ENCODE assay signal across 8 cellular contexts in genomic region chr14:34060747-34061050, GRCh38.
DNase-seq lines count a peak whose midpoint lies in the region; ATAC-seq and TF ChIP-seq lines count a peak whose summit lies in the region.

No MANE protein-coding gene starts in this region.

- H3K9me3 ChIP-seq in HUES6 (ENCODE audit: control insufficient read depth, insufficient read depth, low read depth, low read length) = no peaks in the 10 kb centered on the region

- H3K27me3 Mint-ChIP-seq in CD14-positive monocyte (ENCODE audit: low read depth in 3 of 3) (peaks cover 16 to 26% (median 25%) of the 10 kb centered on the region in 3 donors), nephron progenitor cell (ENCODE audit: low read depth, poor library complexity) (peaks cover 2% of the 10 kb centered on the region)

- H3K27ac Mint-ChIP-seq in CD14-positive monocyte (peak overlapping the region; percentile 23 to 93 (median 77)), nephron progenitor cell (peak overlapping the region; percentile 56)

- peaks cover 8% of the 10 kb centered on the region for H3K4me1 ChIP-seq in HUES6 (ENCODE audit: control insufficient read depth, insufficient read depth, low read length)

- TF ChIP-seq CTCF in CD14-positive monocyte (IDR thresholded peaks at IDR 0.05) = no peak
- TF ChIP-seq CTCF in epithelial cell of esophagus (IDR thresholded peaks at IDR 0.05; ENCODE audit: insufficient read depth, low read depth, low read length, missing control alignments) = no peak
- no peak for TF ChIP-seq CTCF in nephron progenitor cell (IDR thresholded peaks at IDR 0.05)

- ATAC-seq in HG03196 (IDR thresholded peaks at IDR 0.05; ENCODE audit: unreplicated experiment) = no peak

- no peaks in the 10 kb centered on the region for H3K36me3 ChIP-seq in HUES6 (ENCODE audit: control insufficient read depth, insufficient read depth, low read length)

- DNase-seq in CD14-positive monocyte (ENCODE audit: low spot score) = no peak
- DNase-seq in epithelial cell of esophagus (ENCODE audit: low read depth) = no peak
- no peak for DNase-seq in nephron progenitor cell
- DNase-seq in SIG-M5 treated with dmso at 0.1 percent for 504 hours (lab: John Stamatoyannopoulos, UW; ENCODE audit: unreplicated experiment) = no peak
- DNase-seq in amniotic stem cell (lab: John Stamatoyannopoulos, UW) = no peak
- no peak for DNase-seq in KG1 (lab: John Stamatoyannopoulos, UW)

- H3K9me3 Mint-ChIP-seq in CD14-positive monocyte (peaks cover 0 to 4% (median 0%) of the 10 kb centered on the region in 7 donors), nephron progenitor cell (no peaks in the 10 kb centered on the region)

- peak overlapping the region; percentile 73 for H3K4me3 ChIP-seq in HUES6 (ENCODE audit: low read depth, low read length)
- peak overlapping the region; percentile 42 for H3K4me3 ChIP-seq in epithelial cell of esophagus (ENCODE audit: low read length)

- no peak overlapping the region; the same call in 1 of the 2 replicates for H3K27ac ChIP-seq in HUES6 (ENCODE audit: low read depth, low read length)

- peaks cover 25% of the 10 kb centered on the region for H3K27me3 ChIP-seq in HUES6 (ENCODE audit: control insufficient read depth, insufficient read depth, low read length)

- peak overlapping the region; percentile 82 for H3K9ac ChIP-seq in HUES6 (ENCODE audit: low read length)

- intact Hi-C loops in CD14-positive monocyte (cut with micrococcal nuclease) = no loop called here

- H3K4me1 Mint-ChIP-seq in CD14-positive monocyte (peaks cover 15% of the 10 kb centered on the region), nephron progenitor cell (peaks cover 46% of the 10 kb centered on the region)

- peaks cover 0 to 5% of the 10 kb centered on the region in 2 donors for H3K36me3 Mint-ChIP-seq in CD14-positive monocyte
- no peaks in the 10 kb centered on the region for H3K36me3 Mint-ChIP-seq in nephron progenitor cell (ENCODE audit: low read depth)

- H3K4me3 Mint-ChIP-seq in CD14-positive monocyte = peak overlapping the region; percentile 98
- peak overlapping the region; percentile 82 for H3K4me3 Mint-ChIP-seq in nephron progenitor cell
